In the genomic region with DNA sequence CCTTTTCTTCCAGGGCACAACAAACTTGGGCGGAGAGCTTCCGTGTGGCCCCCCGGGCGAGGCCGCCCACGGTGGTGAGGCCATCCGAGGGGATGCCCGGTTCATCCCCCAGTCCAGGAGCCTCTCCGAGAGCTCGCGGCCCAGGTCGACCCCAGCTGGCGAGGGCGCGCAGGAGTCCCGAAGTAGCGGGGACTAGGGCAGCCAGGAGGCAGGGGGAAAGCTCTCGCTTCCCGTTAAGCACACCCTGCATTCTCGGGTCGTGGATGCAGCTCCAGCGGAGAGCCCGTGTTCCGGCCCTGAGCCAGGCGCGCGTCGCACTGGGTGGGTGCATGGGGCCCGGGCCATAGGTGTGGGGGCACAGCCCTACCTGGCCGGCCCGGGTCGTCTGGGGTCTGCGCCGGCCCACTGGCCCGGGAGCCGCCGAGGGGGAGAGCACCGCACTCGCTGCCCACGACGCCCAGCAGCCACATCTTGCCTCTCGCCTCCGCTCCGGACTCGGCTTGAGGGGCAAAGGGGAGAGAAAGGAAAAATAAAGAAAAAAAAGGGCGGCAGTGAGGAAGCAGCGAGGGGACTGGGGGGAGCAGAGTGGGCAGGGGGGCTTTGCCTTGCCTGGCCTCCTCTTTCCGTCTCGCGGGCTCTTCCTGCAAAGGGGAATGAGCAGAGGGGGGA, we compare ENCODE assay signal across 9 cellular contexts. TPM values are rescaled to one million over a fixed set of nuclear protein-coding genes. Genes with fewer than 3 reads are reported as not detected.
DNase-seq lines count a peak whose midpoint lies in the region; ATAC-seq and TF ChIP-seq lines count a peak whose summit lies in the region.
"Had no signal": no experiment of that assay in that cellular context is flagged by ENCODE, and none has a peak within 500 bp of the region (broad histone marks: within the 10 kb centered on the region; RNA-seq: fewer than 3 reads in every experiment).

No MANE protein-coding gene starts in this region.

- intact Hi-C loops in dendritic cell treated with granulocyte-macrophage colony-stimulating factor and Interleukin-4, amounts not matched to agents 40 ng/mL and 50 ng/mL, for 4 days (cut with micrococcal nuclease): no loop called here

- ATAC-seq in HG03457 (IDR thresholded peaks at IDR 0.05; ENCODE audit: unreplicated experiment): no peak

- TF ChIP-seq CTCF in AG04449 (IDR thresholded peaks at IDR 0.05; ENCODE audit: insufficient read depth, low read length, missing control alignments): no peak
- TF ChIP-seq CTCF in nephron progenitor cell (IDR thresholded peaks at IDR 0.05): no peak

- H3K36me3 Mint-ChIP-seq in dendritic cell treated with granulocyte-macrophage colony-stimulating factor and Interleukin-4, amounts not matched to agents 40 ng/mL and 50 ng/mL, for 4 days (ENCODE audit: low read depth): no peaks in the 10 kb centered on the region
- H3K36me3 Mint-ChIP-seq in nephron progenitor cell (ENCODE audit: low read depth): no peaks in the 10 kb centered on the region

- no peaks in the 10 kb centered on the region for H3K36me3 ChIP-seq in MG63

- H3K27me3 Mint-ChIP-seq in dendritic cell treated with granulocyte-macrophage colony-stimulating factor and Interleukin-4, amounts not matched to agents 40 ng/mL and 50 ng/mL, for 4 days: peaks cover 46% of the 10 kb centered on the region
- H3K27me3 Mint-ChIP-seq in nephron progenitor cell (ENCODE audit: low read depth, poor library complexity): peaks cover 21% of the 10 kb centered on the region

- DNase-seq in AG04449 (ENCODE audit: low read depth, low spot score): no peak
- no peak for DNase-seq in MG63
- DNase-seq in nephron progenitor cell: peak; percentile 38
- DNase-seq in activated effector memory CD4-positive, alpha-beta T cell treated with anti-CD3 and anti-CD28 coated beads, Interleukin-2, amount 50 U/mL, for 16 hours: no peak
- no peak for DNase-seq in T-helper 9 cell
- DNase-seq in dedifferentiated amniotic fluid mesenchymal stem cell (ENCODE audit: extremely low spot score): no peak
- DNase-seq: SIG-M5 had no signal

- H3K4me1 Mint-ChIP-seq in dendritic cell treated with granulocyte-macrophage colony-stimulating factor and Interleukin-4, amounts not matched to agents 40 ng/mL and 50 ng/mL, for 4 days (ENCODE audit: low read depth): peaks cover 44% of the 10 kb centered on the region
- H3K4me1 Mint-ChIP-seq in nephron progenitor cell: peaks cover 10% of the 10 kb centered on the region

- H3K27me3 ChIP-seq in MG63: no peaks in the 10 kb centered on the region

- H3K4me3 Mint-ChIP-seq in dendritic cell treated with granulocyte-macrophage colony-stimulating factor and Interleukin-4, amounts not matched to agents 40 ng/mL and 50 ng/mL, for 4 days: peak overlapping the region; percentile 82
- H3K4me3 Mint-ChIP-seq in nephron progenitor cell: peak overlapping the region; percentile 94

- H3K4me3 ChIP-seq in AG04449 (ENCODE audit: low read depth, low read length) (peak overlapping the region; percentile 6; the same call in 1 of the 2 replicates), MG63 (peak overlapping the region; percentile 77)

- H3K9me3 ChIP-seq in MG63: no peaks in the 10 kb centered on the region

- no peaks in the 10 kb centered on the region for H3K9me3 Mint-ChIP-seq in dendritic cell treated with granulocyte-macrophage colony-stimulating factor and Interleukin-4, amounts not matched to agents 40 ng/mL and 50 ng/mL, for 4 days
- no peaks in the 10 kb centered on the region for H3K9me3 Mint-ChIP-seq in nephron progenitor cell

- POLR2A ChIA-PET in AG04449 (lab: Yijun Ruan, JAX): no interaction called here

- H3K27ac Mint-ChIP-seq in dendritic cell treated with granulocyte-macrophage colony-stimulating factor and Interleukin-4, amounts not matched to agents 40 ng/mL and 50 ng/mL, for 4 days: no peak overlapping the region
- H3K27ac Mint-ChIP-seq in nephron progenitor cell: no peak overlapping the region

- CTCF ChIA-PET in AG04449 (lab: Yijun Ruan, JAX): interaction anchor here (0.6 kb wide), 1 partner anchor 202 kb away, joined by 3 read pairs; no protein-coding TSS in a partner anchor

RNA-seq across cellular contexts. Expression of gene RNF220, which starts 1.8 kb away (rescaled TPM):
- total RNA-seq in MG63 (2014; rRNA removed; shearing (Covaris generic); ENCODE audit: low replicate concordance): 40.7 and 62.5 TPM in 2 replicates

RNA-seq across cellular contexts. Expression of gene ERI3, which starts 51.8 kb away (rescaled TPM):
- 89.7 and 147 TPM in 2 replicates for total RNA-seq in MG63 (2014; rRNA removed; shearing (Covaris generic); ENCODE audit: low replicate concordance)
